In the genomic region with DNA sequence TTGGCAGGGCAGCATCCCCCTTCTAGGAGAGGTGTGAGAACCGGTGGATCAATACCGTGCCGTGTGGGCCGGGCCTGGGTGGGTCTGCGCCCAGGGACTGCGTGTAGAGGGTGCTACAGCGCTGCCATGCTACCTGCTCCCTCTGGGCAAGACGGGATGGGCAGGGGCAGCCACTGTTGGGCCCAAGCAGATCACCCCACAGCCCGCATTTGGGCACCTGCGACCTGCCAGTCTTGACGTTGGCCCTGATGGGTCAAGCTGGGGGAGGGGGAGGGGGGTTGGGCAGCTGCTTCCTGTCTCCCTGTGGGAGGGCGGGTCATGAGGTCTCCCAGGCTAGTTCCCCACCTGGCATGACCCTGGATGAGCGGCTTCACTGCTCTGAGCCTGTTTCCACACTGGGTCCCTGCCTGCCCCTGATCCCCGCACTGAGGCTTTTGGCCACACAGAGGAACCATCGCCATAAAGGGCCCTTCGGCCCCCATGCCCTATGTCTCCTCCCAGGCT, we compare ENCODE assay signal across 1 cellular context.
TF ChIP-seq lines count a peak whose summit lies in the region.

No MANE protein-coding gene starts in this region.

TF ChIP-seq in HepG2, 621 proteins besides CTCF, POLR2A, EP300 and RAD21:
- no peak for TF ChIP-seq IRF2 (CRISPR knock-in tag; IDR thresholded peaks at IDR 0.05)
- no peak for TF ChIP-seq RFX3 (CRISPR knock-in tag; IDR thresholded peaks at IDR 0.05)
- no peak for TF ChIP-seq U2AF2 (IDR thresholded peaks at IDR 0.05; ENCODE audit: low read depth, low read length)
- TF ChIP-seq ZNF678 (CRISPR knock-in tag; IDR thresholded peaks at IDR 0.05): no peak
- TF ChIP-seq, protein P1, sequence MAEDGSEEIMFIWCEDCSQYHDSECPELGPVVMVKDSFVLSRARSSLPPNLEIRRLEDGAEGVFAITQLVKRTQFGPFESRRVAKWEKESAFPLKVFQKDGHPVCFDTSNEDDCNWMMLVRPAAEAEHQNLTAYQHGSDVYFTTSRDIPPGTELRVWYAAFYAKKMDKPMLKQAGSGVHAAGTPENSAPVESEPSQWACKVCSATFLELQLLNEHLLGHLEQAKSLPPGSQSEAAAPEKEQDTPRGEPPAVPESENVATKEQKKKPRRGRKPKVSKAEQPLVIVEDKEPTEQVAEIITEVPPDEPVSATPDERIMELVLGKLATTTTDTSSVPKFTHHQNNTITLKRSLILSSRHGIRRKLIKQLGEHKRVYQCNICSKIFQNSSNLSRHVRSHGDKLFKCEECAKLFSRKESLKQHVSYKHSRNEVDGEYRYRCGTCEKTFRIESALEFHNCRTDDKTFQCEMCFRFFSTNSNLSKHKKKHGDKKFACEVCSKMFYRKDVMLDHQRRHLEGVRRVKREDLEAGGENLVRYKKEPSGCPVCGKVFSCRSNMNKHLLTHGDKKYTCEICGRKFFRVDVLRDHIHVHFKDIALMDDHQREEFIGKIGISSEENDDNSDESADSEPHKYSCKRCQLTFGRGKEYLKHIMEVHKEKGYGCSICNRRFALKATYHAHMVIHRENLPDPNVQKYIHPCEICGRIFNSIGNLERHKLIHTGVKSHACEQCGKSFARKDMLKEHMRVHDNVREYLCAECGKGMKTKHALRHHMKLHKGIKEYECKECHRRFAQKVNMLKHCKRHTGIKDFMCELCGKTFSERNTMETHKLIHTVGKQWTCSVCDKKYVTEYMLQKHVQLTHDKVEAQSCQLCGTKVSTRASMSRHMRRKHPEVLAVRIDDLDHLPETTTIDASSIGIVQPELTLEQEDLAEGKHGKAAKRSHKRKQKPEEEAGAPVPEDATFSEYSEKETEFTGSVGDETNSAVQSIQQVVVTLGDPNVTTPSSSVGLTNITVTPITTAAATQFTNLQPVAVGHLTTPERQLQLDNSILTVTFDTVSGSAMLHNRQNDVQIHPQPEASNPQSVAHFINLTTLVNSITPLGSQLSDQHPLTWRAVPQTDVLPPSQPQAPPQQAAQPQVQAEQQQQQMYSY (CRISPR knock-in tag; IDR thresholded peaks at IDR 0.05): no peak
- no peak for TF ChIP-seq ZNF460 (CRISPR knock-in tag; IDR thresholded peaks at IDR 0.05; ENCODE audit: borderline replicate concordance)
- no peak for TF ChIP-seq SMYD3 (CRISPR knock-in tag; IDR thresholded peaks at IDR 0.05)
- TF ChIP-seq ZNF83 (CRISPR knock-in tag; IDR thresholded peaks at IDR 0.05; ENCODE audit: borderline replicate concordance): no peak
- TF ChIP-seq TRIM24 (CRISPR knock-in tag; IDR thresholded peaks at IDR 0.05): no peak
- TF ChIP-seq, protein P2, sequence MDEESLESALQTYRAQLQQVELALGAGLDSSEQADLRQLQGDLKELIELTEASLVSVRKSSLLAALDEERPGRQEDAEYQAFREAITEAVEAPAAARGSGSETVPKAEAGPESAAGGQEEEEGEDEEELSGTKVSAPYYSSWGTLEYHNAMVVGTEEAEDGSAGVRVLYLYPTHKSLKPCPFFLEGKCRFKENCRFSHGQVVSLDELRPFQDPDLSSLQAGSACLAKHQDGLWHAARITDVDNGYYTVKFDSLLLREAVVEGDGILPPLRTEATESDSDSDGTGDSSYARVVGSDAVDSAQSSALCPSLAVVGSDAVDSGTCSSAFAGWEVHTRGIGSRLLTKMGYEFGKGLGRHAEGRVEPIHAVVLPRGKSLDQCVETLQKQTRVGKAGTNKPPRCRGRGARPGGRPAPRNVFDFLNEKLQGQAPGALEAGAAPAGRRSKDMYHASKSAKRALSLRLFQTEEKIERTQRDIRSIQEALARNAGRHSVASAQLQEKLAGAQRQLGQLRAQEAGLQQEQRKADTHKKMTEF (CRISPR knock-in tag; IDR thresholded peaks at IDR 0.05): no peak
- TF ChIP-seq, protein P3, sequence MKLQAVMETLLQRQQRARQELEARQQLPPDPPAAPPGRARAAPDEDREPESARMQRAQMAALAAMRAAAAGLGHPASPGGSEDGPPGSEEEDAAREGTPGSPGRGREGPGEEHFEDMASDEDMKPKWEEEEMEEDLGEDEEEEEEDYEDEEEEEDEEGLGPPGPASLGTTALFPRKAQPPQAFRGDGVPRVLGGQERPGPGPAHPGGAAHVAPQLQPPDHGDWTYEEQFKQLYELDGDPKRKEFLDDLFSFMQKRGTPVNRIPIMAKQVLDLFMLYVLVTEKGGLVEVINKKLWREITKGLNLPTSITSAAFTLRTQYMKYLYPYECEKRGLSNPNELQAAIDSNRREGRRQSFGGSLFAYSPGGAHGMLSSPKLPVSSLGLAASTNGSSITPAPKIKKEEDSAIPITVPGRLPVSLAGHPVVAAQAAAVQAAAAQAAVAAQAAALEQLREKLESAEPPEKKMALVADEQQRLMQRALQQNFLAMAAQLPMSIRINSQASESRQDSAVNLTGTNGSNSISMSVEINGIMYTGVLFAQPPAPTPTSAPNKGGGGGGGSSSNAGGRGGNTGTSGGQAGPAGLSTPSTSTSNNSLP (IDR thresholded peaks at IDR 0.05; ENCODE audit: low read depth, low read length): no peak
- TF ChIP-seq, protein P4, sequence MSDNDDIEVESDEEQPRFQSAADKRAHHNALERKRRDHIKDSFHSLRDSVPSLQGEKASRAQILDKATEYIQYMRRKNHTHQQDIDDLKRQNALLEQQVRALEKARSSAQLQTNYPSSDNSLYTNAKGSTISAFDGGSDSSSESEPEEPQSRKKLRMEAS (IDR thresholded peaks at IDR 0.05): no peak
- no peak for TF ChIP-seq RCOR2 (CRISPR knock-in tag; IDR thresholded peaks at IDR 0.05)
- TF ChIP-seq PAX8 (CRISPR knock-in tag; IDR thresholded peaks at IDR 0.05; ENCODE audit: borderline replicate concordance): no peak
- no peak for TF ChIP-seq NPAS2 (CRISPR knock-in tag; IDR thresholded peaks at IDR 0.05; ENCODE audit: borderline replicate concordance)
